In genomic region chr20:61951695-61952533, GRCh38 we compare ENCODE assay signal across 13 cellular contexts.
DNase-seq lines count a peak whose midpoint lies in the region; ATAC-seq and TF ChIP-seq lines count a peak whose summit lies in the region.
"Had no signal": no experiment of that assay in that cellular context is flagged by ENCODE, and none has a peak within 500 bp of the region (broad histone marks: within the 10 kb centered on the region; RNA-seq: fewer than 3 reads in every experiment).

No MANE protein-coding gene starts in this region.

- no peaks in the 10 kb centered on the region for H3K36me3 Mint-ChIP-seq in osteocyte (ENCODE audit: unreplicated experiment)
- H3K36me3 Mint-ChIP-seq in HFFc6 (ENCODE audit: low read depth): no peaks in the 10 kb centered on the region
- no peaks in the 10 kb centered on the region for H3K36me3 Mint-ChIP-seq in activated T-cell treated with anti-CD3 and anti-CD28 coated beads, Interleukin-2, amount 50 U/mL, for 24 hours (ENCODE audit: low read depth)
- H3K36me3 Mint-ChIP-seq: CD8-positive, alpha-beta T cell had no signal

- H3K27me3 ChIP-seq in H7 (ENCODE audit: control insufficient read depth, insufficient read depth, low read length): no peaks in the 10 kb centered on the region

- no peak overlapping the region for H3K4me3 ChIP-seq in H7 (ENCODE audit: insufficient read depth, low read depth, low read length)

- no peaks in the 10 kb centered on the region for H3K36me3 ChIP-seq in H7 (replicated peaks; ENCODE audit: control insufficient read depth, insufficient read depth, low read length)

- TF ChIP-seq CTCF in osteocyte (IDR thresholded peaks at IDR 0.05): no peak
- TF ChIP-seq CTCF in HFFc6 (IDR thresholded peaks at IDR 0.05): no peak

- H3K27ac Mint-ChIP-seq in osteocyte (ENCODE audit: unreplicated experiment): no peak overlapping the region
- H3K27ac Mint-ChIP-seq in HFFc6: no peak overlapping the region
- no peak overlapping the region for H3K27ac Mint-ChIP-seq in activated T-cell treated with anti-CD3 and anti-CD28 coated beads, Interleukin-2, amount 50 U/mL, for 24 hours
- H3K27ac Mint-ChIP-seq: CD8-positive, alpha-beta T cell; stimulated activated naive CD8-positive, alpha-beta T cell treated with anti-CD3 and anti-CD28 coated beads, Interleukin-15, Interleukin-2, amounts not matched to agents 100 ng/mL and 50 ng/mL, for 24 hours had no signal

- no peaks in the 10 kb centered on the region for H3K27me3 Mint-ChIP-seq in osteocyte (ENCODE audit: unreplicated experiment)
- H3K27me3 Mint-ChIP-seq in HFFc6 (ENCODE audit: insufficient read depth): peaks cover 7% of the 10 kb centered on the region
- peaks cover 37% of the 10 kb centered on the region for H3K27me3 Mint-ChIP-seq in activated T-cell treated with anti-CD3 and anti-CD28 coated beads, Interleukin-2, amount 50 U/mL, for 24 hours

- peak; percentile 93 for DNase-seq in H7
- DNase-seq in SK-N-DZ (ENCODE audit: low spot score): peak; percentile 57
- DNase-seq in left cardiac atrium: peak; percentile 18
- DNase-seq in osteocyte (ENCODE audit: extremely low spot score, unreplicated experiment): peak; percentile 84
- DNase-seq in cortex of kidney (lab: John Stamatoyannopoulos, UW): no peak
- no peak for DNase-seq in HFFc6
- no peak for DNase-seq in activated T-cell treated with anti-CD3 and anti-CD28 coated beads, Interleukin-2, amount 50 U/mL, for 24 hours
- DNase-seq: activated T-cell treated with anti-CD3 and anti-CD28 coated beads for 4 hours; central memory CD4-positive, alpha-beta T cell; stimulated activated CD4-positive, alpha-beta T cell treated with anti-CD3 and anti-CD28 coated beads, Interleukin-4, amount 100 ng/mL, for 1 hour had no signal

- H3K9me3 Mint-ChIP-seq in osteocyte (ENCODE audit: unreplicated experiment): no peaks in the 10 kb centered on the region
- H3K9me3 Mint-ChIP-seq in HFFc6: no peaks in the 10 kb centered on the region
- H3K9me3 Mint-ChIP-seq in activated T-cell treated with anti-CD3 and anti-CD28 coated beads, Interleukin-2, amount 50 U/mL, for 24 hours: no peaks in the 10 kb centered on the region
- H3K9me3 Mint-ChIP-seq: CD8-positive, alpha-beta T cell; stimulated activated naive CD8-positive, alpha-beta T cell treated with anti-CD3 and anti-CD28 coated beads, Interleukin-15, Interleukin-2, amounts not matched to agents 100 ng/mL and 50 ng/mL, for 24 hours had no signal

- intact Hi-C loops in left cardiac atrium (cut with DNase I): no loop called here

- ATAC-seq in left cardiac atrium (peak in 1 of 2 donors; percentile 15), HG03108 (IDR thresholded peaks at IDR 0.05; ENCODE audit: unreplicated experiment) (no peak)
- ATAC-seq: CD8-positive, alpha-beta T cell had no signal

- H3K4me3 Mint-ChIP-seq in osteocyte (ENCODE audit: unreplicated experiment): no peak overlapping the region
- no peak overlapping the region for H3K4me3 Mint-ChIP-seq in HFFc6
- no peak overlapping the region for H3K4me3 Mint-ChIP-seq in activated T-cell treated with anti-CD3 and anti-CD28 coated beads, Interleukin-2, amount 50 U/mL, for 24 hours
- H3K4me3 Mint-ChIP-seq: CD8-positive, alpha-beta T cell; stimulated activated naive CD8-positive, alpha-beta T cell treated with anti-CD3 and anti-CD28 coated beads, Interleukin-15, Interleukin-2, amounts not matched to agents 100 ng/mL and 50 ng/mL, for 24 hours had no signal

- peaks cover 27% of the 10 kb centered on the region for H3K4me1 Mint-ChIP-seq in osteocyte (ENCODE audit: unreplicated experiment)
- no peaks in the 10 kb centered on the region for H3K4me1 Mint-ChIP-seq in HFFc6 (ENCODE audit: low read depth)
- no peaks in the 10 kb centered on the region for H3K4me1 Mint-ChIP-seq in activated T-cell treated with anti-CD3 and anti-CD28 coated beads, Interleukin-2, amount 50 U/mL, for 24 hours (ENCODE audit: low read depth)

Comparison
In these comparisons a context has a peak if more than half of its experiments do, and no peak if none do; other contexts are left out.
1. DNase-seq: peak in H7 (single experiment), SK-N-DZ (single experiment), left cardiac atrium (single experiment) and osteocyte (single experiment); none in cortex of kidney (single experiment), HFFc6 (single experiment) and activated T-cell treated with anti-CD3 and anti-CD28 coated beads, Interleukin-2, amount 50 U/mL, for 24 hours (single experiment).